ENCODE assay signal across 10 cellular contexts in genomic region chr17:49992933-49993422, GRCh38. TPM values are rescaled to one million over a fixed set of nuclear protein-coding genes. Genes with fewer than 3 reads are reported as not detected.
A peak's percentile ranks its signal among the peaks of the same experiment; 100 is the strongest.
DNase-seq lines count a peak whose midpoint lies in the region; ATAC-seq and TF ChIP-seq lines count a peak whose summit lies in the region.
"Had no signal": no experiment of that assay in that cellular context is flagged by ENCODE, and none has a peak within 500 bp of the region (broad histone marks: within the 10 kb centered on the region; RNA-seq: fewer than 3 reads in every experiment).

No MANE protein-coding gene starts in this region.

- no peak for ATAC-seq in activated T-cell treated with anti-CD3 and anti-CD28 coated beads, Interleukin-2, amount 50 U/mL, for 72 hours (replicated peaks in 1 of 2)
- no peak for ATAC-seq in stimulated activated memory B cell treated with anti-CD40 and anti-IgM and Interleukin-4, amounts not matched to agents 10 μg/mL and 1 μg/mL and 100 μg/mL, for 72 hours

- no peaks in the 10 kb centered on the region for H3K36me3 ChIP-seq in kidney epithelial cell (ENCODE audit: control insufficient read depth, insufficient read depth, low read length)

- peaks cover 26% of the 10 kb centered on the region for H3K4me1 Mint-ChIP-seq in activated T-cell treated with anti-CD3 and anti-CD28 coated beads, Interleukin-2, amount 50 U/mL, for 72 hours (ENCODE audit: low read depth)
- H3K4me1 Mint-ChIP-seq in stimulated activated memory B cell treated with anti-CD40 and anti-IgM and Interleukin-4, amounts not matched to agents 10 μg/mL and 1 μg/mL and 100 μg/mL, for 72 hours, result peaks cover 34% of the 10 kb centered on the region

- peak overlapping the region; percentile 49 to 61 for H3K4me3 Mint-ChIP-seq in activated T-cell treated with anti-CD3 and anti-CD28 coated beads, Interleukin-2, amount 50 U/mL, for 72 hours
- peak overlapping the region; percentile 16 for H3K4me3 Mint-ChIP-seq in stimulated activated memory B cell treated with anti-CD40 and anti-IgM and Interleukin-4, amounts not matched to agents 10 μg/mL and 1 μg/mL and 100 μg/mL, for 72 hours

- DNase-seq in DMS 273 (lab: John Stamatoyannopoulos, UW; ENCODE audit: unreplicated experiment), result peak; percentile 54
- DNase-seq in DMS 273 treated with DMSO at 0.1 percent for 48 hours (lab: John Stamatoyannopoulos, UW), result no peak
- no peak for DNase-seq in activated T-cell treated with anti-CD3 and anti-CD28 coated beads, Interleukin-2, amount 50 U/mL, for 72 hours
- DNase-seq in kidney epithelial cell (ENCODE audit: low read depth), result no peak
- DNase-seq in NOMO-1 treated with dmso at 0.1 percent for 144 hours (lab: John Stamatoyannopoulos, UW; ENCODE audit: unreplicated experiment), result no peak
- DNase-seq in stimulated activated CD4-positive, alpha-beta T cell treated with anti-CD3 and anti-CD28 coated beads, Interleukin-15, amount 100 ng/mL, for 24 hours, result no peak
- DNase-seq in NK-92 treated with Interleukin-12 subunit alpha and Interleukin-12 subunit beta, amount 100 ng/mL, for 24 hours (lab: John Stamatoyannopoulos, UW), result no peak
- DNase-seq: NCI-H446 treated with DMSO at 0.1 percent for 48 hours had no signal

- no peak overlapping the region for H3K27ac Mint-ChIP-seq in activated T-cell treated with anti-CD3 and anti-CD28 coated beads, Interleukin-2, amount 50 U/mL, for 72 hours
- H3K27ac Mint-ChIP-seq in stimulated activated memory B cell treated with anti-CD40 and anti-IgM and Interleukin-4, amounts not matched to agents 10 μg/mL and 1 μg/mL and 100 μg/mL, for 72 hours, result no peak overlapping the region

- H3K36me3 Mint-ChIP-seq in activated T-cell treated with anti-CD3 and anti-CD28 coated beads, Interleukin-2, amount 50 U/mL, for 72 hours (ENCODE audit: insufficient read depth in 2 of 2), result peaks cover 5 to 8% of the 10 kb centered on the region in 2 donors
- H3K36me3 Mint-ChIP-seq in stimulated activated memory B cell treated with anti-CD40 and anti-IgM and Interleukin-4, amounts not matched to agents 10 μg/mL and 1 μg/mL and 100 μg/mL, for 72 hours, result no peaks in the 10 kb centered on the region

- peak overlapping the region; percentile 30 for H3K4me3 ChIP-seq in kidney epithelial cell (ENCODE audit: low read depth, low read length)

- peaks cover 81% of the 10 kb centered on the region for H3K27me3 ChIP-seq in kidney epithelial cell (ENCODE audit: control insufficient read depth, insufficient read depth, low read length)

- H3K27me3 Mint-ChIP-seq in activated T-cell treated with anti-CD3 and anti-CD28 coated beads, Interleukin-2, amount 50 U/mL, for 72 hours (ENCODE audit: low read depth), result peaks cover 84% of the 10 kb centered on the region
- H3K27me3 Mint-ChIP-seq in stimulated activated memory B cell treated with anti-CD40 and anti-IgM and Interleukin-4, amounts not matched to agents 10 μg/mL and 1 μg/mL and 100 μg/mL, for 72 hours, result peaks cover 96% of the 10 kb centered on the region

- no peak for TF ChIP-seq CTCF in kidney epithelial cell (IDR thresholded peaks at IDR 0.05; ENCODE audit: insufficient read depth, low read length, poor library complexity, severe bottlenecking)

- no peaks in the 10 kb centered on the region for H3K9me3 Mint-ChIP-seq in activated T-cell treated with anti-CD3 and anti-CD28 coated beads, Interleukin-2, amount 50 U/mL, for 72 hours
- H3K9me3 Mint-ChIP-seq in stimulated activated memory B cell treated with anti-CD40 and anti-IgM and Interleukin-4, amounts not matched to agents 10 μg/mL and 1 μg/mL and 100 μg/mL, for 72 hours, result no peaks in the 10 kb centered on the region

RNA-seq across cellular contexts. Expression of gene DLX3, which starts 2.0 kb away (rescaled TPM):
- under 1 TPM in 1 of 2 donors, not detected in 1; 0.12 TPM for total RNA-seq in activated T-cell treated with anti-CD3 and anti-CD28 coated beads, Interleukin-2, amount 50 U/mL, for 72 hours
- 0.04 and 0.55 TPM in 2 replicates for total RNA-seq in kidney epithelial cell
- total RNA-seq: glomerular endothelial cell had no signal

RNA-seq across cellular contexts. Expression of gene DLX4, which starts 24.0 kb away (rescaled TPM):
- total RNA-seq in activated T-cell treated with anti-CD3 and anti-CD28 coated beads, Interleukin-2, amount 50 U/mL, for 72 hours, result 1 to 10 TPM; 1.9 to 3.0 TPM
- total RNA-seq in kidney epithelial cell, result 0.21 and 0.50 TPM in 2 replicates
- total RNA-seq: glomerular endothelial cell had no signal
